11 cellular contexts compared by ENCODE assay signal in genomic region chr18:4510709-4511108, GRCh38. TPM values are rescaled to one million over a fixed set of nuclear protein-coding genes. Genes with fewer than 3 reads are reported as not detected.
DNase-seq lines count a peak whose midpoint lies in the region; ATAC-seq and TF ChIP-seq lines count a peak whose summit lies in the region.
"Had no signal": no experiment of that assay in that cellular context is flagged by ENCODE, and none has a peak within 500 bp of the region (broad histone marks: within the 10 kb centered on the region; RNA-seq: fewer than 3 reads in every experiment).

No MANE protein-coding gene starts in this region.

- no peaks in the 10 kb centered on the region for H3K9me3 Mint-ChIP-seq in type B pancreatic cell

- H3K4me3 Mint-ChIP-seq in type B pancreatic cell, result no peak overlapping the region

- CTCF ChIA-PET in HEK293T (lab: Yijun Ruan, JAX), result no interaction called here

- H3K27me3 ChIP-seq in heart left ventricle, result no peaks in the 10 kb centered on the region
- H3K27me3 ChIP-seq: brain microvascular endothelial cell, gastrocnemius medialis had no signal

- no peaks in the 10 kb centered on the region for H3K36me3 Mint-ChIP-seq in type B pancreatic cell

- H3K4me1 ChIP-seq in heart left ventricle, result no peaks in the 10 kb centered on the region
- H3K4me1 ChIP-seq: gastrocnemius medialis had no signal

- no peak overlapping the region for H3K27ac ChIP-seq in heart left ventricle
- H3K27ac ChIP-seq: brain microvascular endothelial cell, gastrocnemius medialis had no signal

- H3K9me3 ChIP-seq in heart left ventricle, result peaks cover 0 to 4% (median 0%) of the 10 kb centered on the region in 12 donors
- H3K9me3 ChIP-seq: gastrocnemius medialis had no signal

- H3K27me3 Mint-ChIP-seq in type B pancreatic cell, result no peaks in the 10 kb centered on the region

- TF ChIP-seq CTCF in heart left ventricle (IDR thresholded peaks at IDR 0.05), result no peak
- TF ChIP-seq CTCF in type B pancreatic cell (conservative IDR thresholded peaks at IDR 0.05), result no peak

- no peak overlapping the region for H3K4me3 ChIP-seq in heart left ventricle
- H3K4me3 ChIP-seq: gastrocnemius medialis had no signal

- ATAC-seq in heart left ventricle (peak in 3 of 4 donors; percentile 68 to 90 (median 81)), HG02623 (IDR thresholded peaks at IDR 0.05; ENCODE audit: unreplicated experiment) (no peak)
- ATAC-seq: gastrocnemius medialis had no signal

- TF ChIP-seq POLR2A in heart left ventricle (IDR thresholded peaks at IDR 0.05), result no peak

- no peaks in the 10 kb centered on the region for H3K36me3 ChIP-seq in heart left ventricle
- H3K36me3 ChIP-seq: brain microvascular endothelial cell, gastrocnemius medialis had no signal

- H3K4me1 Mint-ChIP-seq in type B pancreatic cell (ENCODE audit: unreplicated experiment), result no peaks in the 10 kb centered on the region

- intact Hi-C loops in heart left ventricle (cut with DNase I), result no loop called here

- no peak overlapping the region for H3K27ac Mint-ChIP-seq in type B pancreatic cell

- peak; percentile 5 for DNase-seq in HEK293T (ENCODE audit: extremely low spot score)
- DNase-seq in astrocyte of the hippocampus (ENCODE audit: low read depth, low spot score), result peak; percentile 12
- DNase-seq in heart left ventricle, result no peak
- DNase-seq in smooth muscle cell of the brain vasculature (ENCODE audit: low read depth, low spot score), result peak; percentile 2
- no peak for DNase-seq in stimulated activated CD4-positive, alpha-beta T cell treated with anti-CD3 and anti-CD28 coated beads, Interleukin-15, amount 100 ng/mL, for 24 hours
- DNase-seq in type B pancreatic cell (ENCODE audit: extremely low spot score, unreplicated experiment), result no peak
- DNase-seq: brain microvascular endothelial cell, gastrocnemius medialis, midbrain, NCI-H2029 treated with DMSO at 0.1 percent for 48 hours had no signal

- POLR2A ChIA-PET in HEK293T (lab: Yijun Ruan, JAX), result no interaction called here

TF ChIP-seq in HEK293T, 16 proteins besides CTCF, POLR2A, EP300 and RAD21:
- TF ChIP-seq FOXM1 (IDR thresholded peaks at IDR 0.05; ENCODE audit: borderline replicate concordance), result no peak
- TF ChIP-seq, protein P1, sequence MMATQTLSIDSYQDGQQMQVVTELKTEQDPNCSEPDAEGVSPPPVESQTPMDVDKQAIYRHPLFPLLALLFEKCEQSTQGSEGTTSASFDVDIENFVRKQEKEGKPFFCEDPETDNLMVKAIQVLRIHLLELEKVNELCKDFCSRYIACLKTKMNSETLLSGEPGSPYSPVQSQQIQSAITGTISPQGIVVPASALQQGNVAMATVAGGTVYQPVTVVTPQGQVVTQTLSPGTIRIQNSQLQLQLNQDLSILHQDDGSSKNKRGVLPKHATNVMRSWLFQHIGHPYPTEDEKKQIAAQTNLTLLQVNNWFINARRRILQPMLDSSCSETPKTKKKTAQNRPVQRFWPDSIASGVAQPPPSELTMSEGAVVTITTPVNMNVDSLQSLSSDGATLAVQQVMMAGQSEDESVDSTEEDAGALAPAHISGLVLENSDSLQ (IDR thresholded peaks at IDR 0.05), result no peak
- TF ChIP-seq CTBP1 (IDR thresholded peaks at IDR 0.05; ENCODE audit: borderline replicate concordance), result no peak
- TF ChIP-seq HDGF (IDR thresholded peaks at IDR 0.05; ENCODE audit: borderline replicate concordance), result no peak
- TF ChIP-seq FOXA1 (IDR thresholded peaks at IDR 0.05), result no peak
- TF ChIP-seq SUZ12 (IDR thresholded peaks at IDR 0.05), result no peak
- TF ChIP-seq ARNT (IDR thresholded peaks at IDR 0.05), result no peak
- no peak for TF ChIP-seq LEF1 (IDR thresholded peaks at IDR 0.05; ENCODE audit: borderline replicate concordance)
- no peak for TF ChIP-seq L3MBTL2 (conservative IDR thresholded peaks at IDR 0.05)
- TF ChIP-seq ZNF384 (IDR thresholded peaks at IDR 0.05), result no peak
- TF ChIP-seq ELF4 (IDR thresholded peaks at IDR 0.05), result no peak
- TF ChIP-seq NFRKB (IDR thresholded peaks at IDR 0.05), result no peak
- no peak for TF ChIP-seq TARDBP (IDR thresholded peaks at IDR 0.05)
- no peak for TF ChIP-seq FOXK2 (IDR thresholded peaks at IDR 0.05)
- no peak for TF ChIP-seq SP1 (IDR thresholded peaks at IDR 0.05)
- no peak for TF ChIP-seq BHLHE40 (IDR thresholded peaks at IDR 0.05; ENCODE audit: borderline replicate concordance)

RNA-seq across cellular contexts. Expression of gene DLGAP1, which starts 55.6 kb away (rescaled TPM):
- total RNA-seq in heart left ventricle (1 to 10 TPM in 4 of 9 donors, under 1 TPM in 4, not detected in 1; 0.12 to 5.5 (median 1.0) TPM), type B pancreatic cell (ENCODE audit: low replicate concordance) (2.6 and 3.7 TPM in 2 replicates)
- polyA plus RNA-seq in heart left ventricle, result under 1 TPM; 0.10 to 0.11 TPM

Comparison
In these comparisons a context has a peak if more than half of its experiments do, and no peak if none do; other contexts are left out.
1. DNase-seq: peak in HEK293T (single experiment), astrocyte of the hippocampus (single experiment) and smooth muscle cell of the brain vasculature (single experiment); none in heart left ventricle (0 of 5), stimulated activated CD4-positive, alpha-beta T cell treated with anti-CD3 and anti-CD28 coated beads, Interleukin-15, amount 100 ng/mL, for 24 hours (single experiment) and type B pancreatic cell (single experiment).